In genomic region chr6:121382467-121383121, GRCh38 we compare ENCODE assay signal across 19 cellular contexts. TPM values are rescaled to one million over a fixed set of nuclear protein-coding genes. Genes with fewer than 3 reads are reported as not detected.
DNase-seq lines count a peak whose midpoint lies in the region; ATAC-seq and TF ChIP-seq lines count a peak whose summit lies in the region.
"Had no signal": no experiment of that assay in that cellular context is flagged by ENCODE, and none has a peak within 500 bp of the region (broad histone marks: within the 10 kb centered on the region; RNA-seq: fewer than 3 reads in every experiment).

No MANE protein-coding gene starts in this region.

- no peak for TF ChIP-seq CTCF in SK-N-SH (IDR thresholded peaks at IDR 0.05)
- no peak for TF ChIP-seq CTCF in nephron (IDR thresholded peaks at IDR 0.05; ENCODE audit: unreplicated experiment in 3 of 3)

- no peaks in the 10 kb centered on the region for H3K27me3 ChIP-seq in SK-N-SH (ENCODE audit: insufficient read depth)
- H3K27me3 ChIP-seq: gastrocnemius medialis, right atrium auricular region, suprapubic skin had no signal

- no peak overlapping the region for H3K4me3 Mint-ChIP-seq in nephron
- H3K4me3 Mint-ChIP-seq: activated naive CD4-positive, alpha-beta T cell treated with anti-CD3 and anti-CD28 coated beads, Interleukin-2, amount 50 U/mL, for 24 hours; brain; effector memory CD8-positive, alpha-beta T cell had no signal

- H3K4me1 Mint-ChIP-seq in nephron, result peaks cover 7% of the 10 kb centered on the region
- H3K4me1 Mint-ChIP-seq: activated naive CD4-positive, alpha-beta T cell treated with anti-CD3 and anti-CD28 coated beads, Interleukin-2, amount 50 U/mL, for 24 hours had no signal

- H3K9me3 ChIP-seq in SK-N-SH, result no peaks in the 10 kb centered on the region
- H3K9me3 ChIP-seq: gastrocnemius medialis, right atrium auricular region, suprapubic skin had no signal

- H3K27ac ChIP-seq in SK-N-SH (ENCODE audit: low read depth in 2 of 2, low read length in 1 of 2), result no peak overlapping the region
- H3K27ac ChIP-seq: gastrocnemius medialis, right atrium auricular region, suprapubic skin had no signal

- WGBS in SK-N-SH (ENCODE audit: low lambda C conversion rate), result 44% methylated on average over 3 of the region's 3 CpGs

- H3K27ac Mint-ChIP-seq in nephron, result peak overlapping the region; percentile 28 to 72 (median 45)
- H3K27ac Mint-ChIP-seq: activated naive CD4-positive, alpha-beta T cell treated with anti-CD3 and anti-CD28 coated beads, Interleukin-2, amount 50 U/mL, for 24 hours; brain had no signal

- no peak overlapping the region for H3K4me2 ChIP-seq in SK-N-SH

- no peak overlapping the region for H2AFZ ChIP-seq in SK-N-SH (ENCODE audit: low read depth)

- H4K20me1 ChIP-seq in SK-N-SH (ENCODE audit: insufficient read depth), result no peaks in the 10 kb centered on the region

- CTCF ChIA-PET in SK-N-SH (lab: Yijun Ruan, JAX), result interaction anchor here (1.4 kb wide), 1 partner anchor 21 kb away, joined by 4 read pairs; no protein-coding TSS in a partner anchor

- intact Hi-C loops in left cardiac atrium (cut with DNase I), result no loop called here

- H3K4me3 ChIP-seq in SK-N-SH (ENCODE audit: low read depth in 2 of 2, low read length in 1 of 2), result no peak overlapping the region
- H3K4me3 ChIP-seq: gastrocnemius medialis, right atrium auricular region, suprapubic skin had no signal

- H3K79me2 ChIP-seq in SK-N-SH (ENCODE audit: insufficient read depth), result no peaks in the 10 kb centered on the region

- H3K36me3 Mint-ChIP-seq in nephron (ENCODE audit: low read depth), result no peaks in the 10 kb centered on the region
- H3K36me3 Mint-ChIP-seq: activated naive CD4-positive, alpha-beta T cell treated with anti-CD3 and anti-CD28 coated beads, Interleukin-2, amount 50 U/mL, for 24 hours; brain had no signal

- TF ChIP-seq RAD21 in SK-N-SH (IDR thresholded peaks at IDR 0.05; ENCODE audit: low read length), result no peak

- H3K27me3 Mint-ChIP-seq in nephron (ENCODE audit: low read depth), result no peaks in the 10 kb centered on the region
- H3K27me3 Mint-ChIP-seq: activated naive CD4-positive, alpha-beta T cell treated with anti-CD3 and anti-CD28 coated beads, Interleukin-2, amount 50 U/mL, for 24 hours; brain had no signal

- peaks cover 0 to 4% of the 10 kb centered on the region in 2 experiments; a peak in 2 of 4 replicates for H3K4me1 ChIP-seq in SK-N-SH (ENCODE audit: control insufficient read depth in 1 of 2, insufficient read depth in 2 of 2, low read depth in 1 of 2, low read length in 1 of 2)
- H3K4me1 ChIP-seq: gastrocnemius medialis, right atrium auricular region, suprapubic skin had no signal

- H3K36me3 ChIP-seq in SK-N-SH (replicated peaks in 1 of 2; ENCODE audit: control insufficient read depth in 1 of 2, insufficient read depth in 2 of 2, low read length in 1 of 2), result no peaks in the 10 kb centered on the region
- H3K36me3 ChIP-seq: gastrocnemius medialis, right atrium auricular region, suprapubic skin had no signal

- DNase-seq in NCI-H345 (lab: John Stamatoyannopoulos, UW) (peak; percentile 1), NCI-H345 treated with DMSO at 0.1 percent for 48 hours (lab: John Stamatoyannopoulos, UW; ENCODE audit: unreplicated experiment) (no peak), NCI-H2171 (lab: John Stamatoyannopoulos, UW) (peak; percentile 87), SK-N-SH (peak; percentile 26), left cardiac atrium (no peak)
- DNase-seq in activated CD4-positive, alpha-beta T cell treated with anti-CD3 and anti-CD28 coated beads for 4 hours, result no peak
- DNase-seq: 8988T; activated CD4-positive, CD25-positive, alpha-beta regulatory T cell treated with anti-CD3 and anti-CD28 coated beads, Interleukin-2, amount 50 U/mL, for 72 hours; effector memory CD8-positive, alpha-beta T cell; gastrocnemius medialis; Kasumi-1; NCI-H2029; stimulated activated CD4-positive, alpha-beta T cell treated with anti-CD3 and anti-CD28 coated beads, Interleukin-1b, Interleukin-23, amount 100 ng/mL, for 48 hours had no signal

- no peak overlapping the region for H3K9ac ChIP-seq in SK-N-SH

- POLR2A ChIA-PET in SK-N-SH (lab: Yijun Ruan, JAX), result no interaction called here

- no peaks in the 10 kb centered on the region for H3F3A ChIP-seq in SK-N-SH (replicated peaks; ENCODE audit: insufficient read depth)

- ATAC-seq in left cardiac atrium, result no peak
- ATAC-seq in HG02610 (IDR thresholded peaks at IDR 0.05; ENCODE audit: unreplicated experiment), result no peak
- ATAC-seq: effector memory CD8-positive, alpha-beta T cell; gastrocnemius medialis had no signal

- TF ChIP-seq EP300 in SK-N-SH (IDR thresholded peaks at IDR 0.05; ENCODE audit: borderline replicate concordance in 1 of 2, low read depth in 1 of 2, low read length in 1 of 2), result no peak

- no peaks in the 10 kb centered on the region for H3K9me3 Mint-ChIP-seq in nephron
- H3K9me3 Mint-ChIP-seq: activated naive CD4-positive, alpha-beta T cell treated with anti-CD3 and anti-CD28 coated beads, Interleukin-2, amount 50 U/mL, for 24 hours; brain; effector memory CD8-positive, alpha-beta T cell had no signal

- no peaks in the 10 kb centered on the region for H3K9me2 ChIP-seq in SK-N-SH

TF ChIP-seq in SK-N-SH, 30 proteins besides CTCF, POLR2A, EP300 and RAD21:
- TF ChIP-seq YY1 (IDR thresholded peaks at IDR 0.05; ENCODE audit: low read depth) (no peak), RCOR1 (IDR thresholded peaks at IDR 0.05; ENCODE audit: low read length) (peak; percentile 25; the same call in 1 of the 2 replicates), TCF12 (IDR thresholded peaks at IDR 0.05) (no peak), MAX (IDR thresholded peaks at IDR 0.05; ENCODE audit: low read depth) (no peak)
- TF ChIP-seq, protein P1, sequence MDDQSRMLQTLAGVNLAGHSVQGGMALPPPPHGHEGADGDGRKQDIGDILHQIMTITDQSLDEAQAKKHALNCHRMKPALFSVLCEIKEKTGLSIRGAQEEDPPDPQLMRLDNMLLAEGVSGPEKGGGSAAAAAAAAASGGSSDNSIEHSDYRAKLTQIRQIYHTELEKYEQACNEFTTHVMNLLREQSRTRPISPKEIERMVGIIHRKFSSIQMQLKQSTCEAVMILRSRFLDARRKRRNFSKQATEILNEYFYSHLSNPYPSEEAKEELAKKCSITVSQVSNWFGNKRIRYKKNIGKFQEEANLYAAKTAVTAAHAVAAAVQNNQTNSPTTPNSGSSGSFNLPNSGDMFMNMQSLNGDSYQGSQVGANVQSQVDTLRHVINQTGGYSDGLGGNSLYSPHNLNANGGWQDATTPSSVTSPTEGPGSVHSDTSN (IDR thresholded peaks at IDR 0.05), result no peak

RNA-seq across cellular contexts. Expression of gene TBC1D32, which starts 48.3 kb away (rescaled TPM):
- polyA plus RNA-seq in SK-N-SH (2012; rRNA removed), result 2.3 and 4.5 TPM in 2 replicates
- 2.4 and 3.0 TPM in 2 replicates for polyA plus RNA-seq in SK-N-SH (2012; cell fraction: cytosol; rRNA removed)
- 6.6 and 19.1 TPM in 2 replicates for polyA plus RNA-seq in SK-N-SH (2012; cell fraction: nucleus; rRNA removed)
- total RNA-seq in left cardiac atrium, result 1 to 10 TPM; 2.7 to 3.0 TPM

RNA-seq across cellular contexts. Expression of gene GJA1, which starts 52.9 kb away (rescaled TPM):
- 23.5 and 30.7 TPM in 2 replicates for polyA plus RNA-seq in SK-N-SH (2012; rRNA removed)
- 33.7 and 34.2 TPM in 2 replicates for polyA plus RNA-seq in SK-N-SH (2012; cell fraction: cytosol; rRNA removed)
- 8.4 and 19.5 TPM in 2 replicates for polyA plus RNA-seq in SK-N-SH (2012; cell fraction: nucleus; rRNA removed)
- 100 to 1,000 TPM; 160 to 218 TPM for total RNA-seq in left cardiac atrium

Comparison
In these comparisons a context has a peak if more than half of its experiments do, and no peak if none do; other contexts are left out.
1. DNase-seq: peak in NCI-H345 (single experiment), NCI-H2171 (single experiment) and SK-N-SH (single experiment); none in NCI-H345 treated with DMSO at 0.1 percent for 48 hours (single experiment), activated CD4-positive, alpha-beta T cell treated with anti-CD3 and anti-CD28 coated beads for 4 hours (0 of 2) and left cardiac atrium (single experiment).